10 cellular contexts compared by ENCODE assay signal in genomic region chr4:125728568-125728967, GRCh38.
DNase-seq lines count a peak whose midpoint lies in the region; ATAC-seq and TF ChIP-seq lines count a peak whose summit lies in the region.
"Had no signal": no experiment of that assay in that cellular context is flagged by ENCODE, and none has a peak within 500 bp of the region (broad histone marks: within the 10 kb centered on the region; RNA-seq: fewer than 3 reads in every experiment).

No MANE protein-coding gene starts in this region.

- intact Hi-C loops in IMR-90 (cut with micrococcal nuclease) = loop anchor here (2.0 kb wide), 1 partner anchor 414 kb away; the partner anchor contains the start of gene FAT4
- intact Hi-C loops in right lobe of liver (cut with DNase I) = no loop called here

- no peak overlapping the region; the same call in 2 of the 3 replicates for H2BK15ac ChIP-seq in IMR-90 (ENCODE audit: low read depth, low read length)

- no peak overlapping the region for H3K56ac ChIP-seq in IMR-90 (ENCODE audit: extremely low read depth, insufficient read depth, low read length)

- no peaks in the 10 kb centered on the region for H3K27me3 ChIP-seq in IMR-90 (ENCODE audit: control insufficient read depth, insufficient read depth, low read length)
- no peaks in the 10 kb centered on the region for H3K27me3 ChIP-seq in right lobe of liver
- H3K27me3 ChIP-seq: pancreas had no signal

- in situ Hi-C loops in IMR-90 (cut with MboI; ENCODE audit: low sequenced_read_pairs) = no loop called here

- no peaks in the 10 kb centered on the region for H3K79me1 ChIP-seq in IMR-90 (ENCODE audit: low read depth in 1 of 2, low read length in 2 of 2)

- 0% methylated on average over 2 of the region's 2 CpGs; no CpG with 5 or more reads in 1 of the 2 experiments for WGBS in IMR-90 (ENCODE audit: extremely low coverage in 2 of 2, insufficient read length in 1 of 2), 2 experiments
- 52% methylated on average over 2 of the region's 2 CpGs for WGBS in right lobe of liver (ENCODE audit: insufficient coverage, low coverage, low lambda C conversion rate, missing lambda C conversion rate)

- ATAC-seq in IMR-90 (ENCODE audit: low read depth) = peak; percentile 98
- ATAC-seq in right lobe of liver = peak in 3 of 4 donors; percentile 47 to 75 (median 70)
- no peak for ATAC-seq in HG03039 (IDR thresholded peaks at IDR 0.05; ENCODE audit: unreplicated experiment)
- ATAC-seq in HG02798 (IDR thresholded peaks at IDR 0.05; ENCODE audit: poor library complexity, unreplicated experiment) = no peak
- no peak for ATAC-seq in activated T-cell treated with anti-CD3 and anti-CD28 coated beads, Interleukin-2, amount 50 U/mL, for 72 hours (replicated peaks in 1 of 2)
- ATAC-seq: pancreas had no signal

- peak overlapping the region; percentile 76 for H3K4me2 ChIP-seq in IMR-90 (ENCODE audit: low read depth, low read length)

- H3K9me1 ChIP-seq in IMR-90 (ENCODE audit: insufficient read depth, low read length) = peaks cover 7% of the 10 kb centered on the region

- H3K27ac Mint-ChIP-seq in chondrocyte (ENCODE audit: unreplicated experiment) = peak overlapping the region; percentile 74
- no peak overlapping the region for H3K27ac Mint-ChIP-seq in activated T-cell treated with anti-CD3 and anti-CD28 coated beads, Interleukin-2, amount 50 U/mL, for 72 hours
- H3K27ac Mint-ChIP-seq: CD8-positive, alpha-beta memory T cell had no signal

- peak; percentile 30 for TF ChIP-seq RAD21 in IMR-90 (IDR thresholded peaks at IDR 0.05; ENCODE audit: low read length)

- H3K27ac ChIP-seq in IMR-90 (ENCODE audit: insufficient read depth, low read length) (no peak overlapping the region; the same call in 1 of the 2 replicates), right lobe of liver (no peak overlapping the region)
- H3K27ac ChIP-seq: pancreas had no signal

- H3K27me3 Mint-ChIP-seq in chondrocyte (ENCODE audit: low read depth) = no peaks in the 10 kb centered on the region
- no peaks in the 10 kb centered on the region for H3K27me3 Mint-ChIP-seq in activated T-cell treated with anti-CD3 and anti-CD28 coated beads, Interleukin-2, amount 50 U/mL, for 72 hours (ENCODE audit: low read depth)
- H3K27me3 Mint-ChIP-seq: CD8-positive, alpha-beta memory T cell had no signal

- H4K5ac ChIP-seq in IMR-90 (ENCODE audit: low read depth, low read length) = no peak overlapping the region

- peaks cover 21% of the 10 kb centered on the region for H3K4me1 Mint-ChIP-seq in chondrocyte (ENCODE audit: low read depth)
- H3K4me1 Mint-ChIP-seq in activated T-cell treated with anti-CD3 and anti-CD28 coated beads, Interleukin-2, amount 50 U/mL, for 72 hours (ENCODE audit: low read depth) = no peaks in the 10 kb centered on the region
- H3K4me1 Mint-ChIP-seq: CD8-positive, alpha-beta memory T cell had no signal

- H2AFZ ChIP-seq in IMR-90 (replicated peaks; ENCODE audit: low read length, poor library complexity) = peak overlapping the region; percentile 25

- TF ChIP-seq POLR2A in IMR-90 (IDR thresholded peaks at IDR 0.05; ENCODE audit: low read depth, low read length) = no peak
- no peak for TF ChIP-seq POLR2A in right lobe of liver (IDR thresholded peaks at IDR 0.05)

- H4K8ac ChIP-seq in IMR-90 (ENCODE audit: low read depth in 2 of 2, low read length in 2 of 2) = peak overlapping the region in 1 of 2 experiments; percentile 33; a peak in 2 of 4 replicates

- no peaks in the 10 kb centered on the region for H3K9me3 Mint-ChIP-seq in chondrocyte (ENCODE audit: low read depth)
- H3K9me3 Mint-ChIP-seq in activated T-cell treated with anti-CD3 and anti-CD28 coated beads, Interleukin-2, amount 50 U/mL, for 72 hours = peaks cover 7 to 9% of the 10 kb centered on the region in 2 donors

- peaks cover 11% of the 10 kb centered on the region for H3K4me1 ChIP-seq in IMR-90 (ENCODE audit: control insufficient read depth, insufficient read depth, low read length)
- no peaks in the 10 kb centered on the region for H3K4me1 ChIP-seq in right lobe of liver
- H3K4me1 ChIP-seq: pancreas had no signal

- H2BK120ac ChIP-seq in IMR-90 (ENCODE audit: low read depth, low read length) = peak overlapping the region; percentile 59

- H4K91ac ChIP-seq in IMR-90 (ENCODE audit: insufficient read depth, low read depth, low read length) = 0 out of 2 replicates have a peak overlapping the region, but pooled peaks have one; percentile 30

- no peak overlapping the region for H3K4me3 Mint-ChIP-seq in chondrocyte (ENCODE audit: unreplicated experiment)
- H3K4me3 Mint-ChIP-seq in activated T-cell treated with anti-CD3 and anti-CD28 coated beads, Interleukin-2, amount 50 U/mL, for 72 hours = no peak overlapping the region
- H3K4me3 Mint-ChIP-seq: CD8-positive, alpha-beta memory T cell had no signal

- no peak overlapping the region; the same call in 1 of the 2 replicates for H3K14ac ChIP-seq in IMR-90 (replicated peaks; ENCODE audit: low read depth, low read length)

- dilution Hi-C loops in IMR-90 (cut with HindIII; ENCODE audit: low sequenced_read_pairs, unreplicated experiment) = no loop called here

- POLR2A ChIA-PET in IMR-90 (lab: Charles Lee; ENCODE audit: unreplicated experiment) = no interaction called here

- H3K36me3 ChIP-seq in IMR-90 (ENCODE audit: control insufficient read depth, insufficient read depth, low read length) (no peaks in the 10 kb centered on the region), right lobe of liver (no peaks in the 10 kb centered on the region)
- H3K36me3 ChIP-seq: pancreas had no signal

- H3K4ac ChIP-seq in IMR-90 (ENCODE audit: low read depth, low read length) = peak overlapping the region; percentile 54

- H3K9me3 ChIP-seq in IMR-90 (ENCODE audit: control insufficient read depth, insufficient read depth, low read length) (no peaks in the 10 kb centered on the region), right lobe of liver (no peaks in the 10 kb centered on the region)
- H3K9me3 ChIP-seq: pancreas had no signal

- no peak overlapping the region for H3K18ac ChIP-seq in IMR-90 (ENCODE audit: low read depth, low read length)

- H3K9ac ChIP-seq in IMR-90 (ENCODE audit: low read depth, low read length) = no peak overlapping the region

- H3K36me3 Mint-ChIP-seq in chondrocyte (ENCODE audit: low read depth) = no peaks in the 10 kb centered on the region
- peaks cover 0 to 1% of the 10 kb centered on the region in 2 donors for H3K36me3 Mint-ChIP-seq in activated T-cell treated with anti-CD3 and anti-CD28 coated beads, Interleukin-2, amount 50 U/mL, for 72 hours (ENCODE audit: insufficient read depth in 2 of 2)
- H3K36me3 Mint-ChIP-seq: CD8-positive, alpha-beta memory T cell had no signal

- no peaks in the 10 kb centered on the region for H4K20me1 ChIP-seq in IMR-90 (ENCODE audit: insufficient read depth, low read length)

- H2AK5ac ChIP-seq in IMR-90 (ENCODE audit: low read depth, low read length) = no peak overlapping the region

- H3K4me3 ChIP-seq in IMR-90 (ENCODE audit: insufficient read depth, low read depth, low read length) (no peak overlapping the region; the same call in 1 of the 2 replicates), right lobe of liver (no peak overlapping the region)
- H3K4me3 ChIP-seq: pancreas had no signal

- BruUV-seq in IMR-90 (replicated peaks; lab: Mats Ljungman, UMichigan) = no TSS peak

- peak; percentile 83 for DNase-seq in AG08395 (ENCODE audit: low spot score)
- DNase-seq in IMR-90 = peak; percentile 98
- no peak for DNase-seq in chondrocyte (ENCODE audit: low spot score)
- DNase-seq in right lobe of liver = no peak
- no peak for DNase-seq in stimulated activated CD4-positive, alpha-beta T cell treated with anti-CD3 and anti-CD28 coated beads, Interleukin-2, amount 100 ng/mL, for 48 hours
- no peak for DNase-seq in activated T-cell treated with anti-CD3 and anti-CD28 coated beads, Interleukin-2, amount 50 U/mL, for 72 hours
- DNase-seq: CD8-positive, alpha-beta memory T cell; pancreas had no signal

- H2BK20ac ChIP-seq in IMR-90 (ENCODE audit: low read depth, low read length) = peak overlapping the region; percentile 75; the same call in 1 of the 2 replicates

- TF ChIP-seq CTCF in IMR-90 (conservative IDR thresholded peaks at IDR 0.05; ENCODE audit: low read depth, low read length) = no peak
- no peak for TF ChIP-seq CTCF in chondrocyte (IDR thresholded peaks at IDR 0.05)
- no peak for TF ChIP-seq CTCF in right lobe of liver (IDR thresholded peaks at IDR 0.05)

- H3K23ac ChIP-seq in IMR-90 (ENCODE audit: low read depth, low read length) = no peak overlapping the region

- H2BK5ac ChIP-seq in IMR-90 (ENCODE audit: low read depth, low read length, poor library complexity, severe bottlenecking) = peak overlapping the region; percentile 85

- H2AK9ac ChIP-seq in IMR-90 (replicated peaks; ENCODE audit: low read depth, low read length, poor library complexity) = peak overlapping the region; percentile 6

- CTCF ChIA-PET in IMR-90 (lab: Yijun Ruan, JAX) = interaction anchor here (1.0 kb wide), 1 partner anchor 48 kb away, joined by 3 read pairs; no protein-coding TSS in a partner anchor

TF ChIP-seq in IMR-90, 13 proteins besides CTCF, POLR2A, EP300 and RAD21:
- peak; percentile 89 for TF ChIP-seq MXI1 (IDR thresholded peaks at IDR 0.05; ENCODE audit: borderline replicate concordance, low read depth, low read length)
- TF ChIP-seq SMC3 (IDR thresholded peaks at IDR 0.05; ENCODE audit: low read depth, low read length) = no peak
- TF ChIP-seq RCOR1 (IDR thresholded peaks at IDR 0.05; ENCODE audit: insufficient replicate concordance, low read length) = peak; percentile 97
- peak; percentile 60; the same call in 1 of the 2 replicates for TF ChIP-seq FOS (IDR thresholded peaks at IDR 0.05; ENCODE audit: low read depth, low read length)
- TF ChIP-seq BHLHE40 (IDR thresholded peaks at IDR 0.05; ENCODE audit: low read depth, low read length) = peak; percentile 49; the same call in 1 of the 2 replicates
- TF ChIP-seq MAFK (IDR thresholded peaks at IDR 0.05; ENCODE audit: low read depth, low read length) = peak; percentile 91
- TF ChIP-seq CHD1 (IDR thresholded peaks at IDR 0.05; ENCODE audit: low read depth, low read length) = no peak
- 0 out of 2 replicates have a peak, but pooled peaks have one; percentile 18 for TF ChIP-seq MAZ (IDR thresholded peaks at IDR 0.05; ENCODE audit: borderline replicate concordance, low read depth, low read length)
- no peak for TF ChIP-seq NFE2L2 (IDR thresholded peaks at IDR 0.05; ENCODE audit: low read depth, low read length)
- no peak for TF ChIP-seq ELK1 (IDR thresholded peaks at IDR 0.05; ENCODE audit: borderline replicate concordance, low read depth, low read length)
- TF ChIP-seq CEBPB (IDR thresholded peaks at IDR 0.05; ENCODE audit: low read depth, low read length) = peak; percentile 91

Comparison
In these comparisons a context has a peak if more than half of its experiments do, and no peak if none do; other contexts are left out.
1. DNase-seq: peak in AG08395 (single experiment) and IMR-90 (single experiment); none in chondrocyte (single experiment), right lobe of liver (0 of 3), stimulated activated CD4-positive, alpha-beta T cell treated with anti-CD3 and anti-CD28 coated beads, Interleukin-2, amount 100 ng/mL, for 48 hours (0 of 2) and activated T-cell treated with anti-CD3 and anti-CD28 coated beads, Interleukin-2, amount 50 U/mL, for 72 hours (0 of 2).
2. ATAC-seq: peak in IMR-90 (single experiment) and right lobe of liver (3 of 4); none in HG03039 (single experiment), HG02798 (single experiment) and activated T-cell treated with anti-CD3 and anti-CD28 coated beads, Interleukin-2, amount 50 U/mL, for 72 hours (0 of 2).